ENCODE assay signal across 18 cellular contexts in the genomic region with DNA sequence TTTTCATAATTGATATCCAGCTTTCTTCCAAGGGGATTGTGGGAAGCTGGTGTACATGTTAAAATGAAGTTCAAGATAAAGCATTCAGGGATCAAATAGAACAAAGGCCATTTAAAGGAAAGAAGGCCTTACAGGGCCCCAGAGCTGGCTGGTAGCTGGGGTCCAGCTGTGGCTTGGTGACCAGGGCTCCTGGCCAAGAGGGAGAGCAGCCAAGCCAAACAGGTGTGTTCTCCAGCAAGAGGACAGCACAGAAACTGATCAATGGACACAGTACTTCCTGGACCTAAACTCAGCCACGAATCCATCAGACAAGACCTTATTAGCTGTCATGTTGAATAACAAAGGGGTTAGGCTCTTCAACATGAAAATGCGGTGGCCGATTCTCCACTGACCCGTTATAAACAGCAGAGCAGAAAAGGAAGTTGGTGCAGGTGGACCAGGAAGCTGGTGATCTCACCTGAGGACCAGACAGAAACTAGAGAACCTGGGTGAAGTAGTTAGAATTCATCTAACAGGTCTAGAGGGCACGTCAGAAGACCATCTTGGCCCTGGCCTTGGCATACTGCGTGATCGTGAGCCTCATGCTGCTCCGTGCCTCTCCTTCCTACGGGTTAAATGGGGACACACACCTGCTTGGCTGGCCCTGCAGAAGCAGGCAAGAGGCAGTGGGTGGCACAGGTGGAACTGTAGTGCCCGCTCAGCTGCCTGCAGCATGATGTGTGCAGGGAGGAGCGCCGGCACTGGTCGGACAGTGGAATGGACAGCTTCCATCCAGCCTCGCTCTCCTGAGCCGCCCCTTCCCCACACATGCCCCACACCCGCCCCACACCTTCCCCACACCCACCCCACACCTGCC. TPM values are rescaled to one million over a fixed set of nuclear protein-coding genes. Genes with fewer than 3 reads are reported as not detected.
DNase-seq lines count a peak whose midpoint lies in the region; ATAC-seq and TF ChIP-seq lines count a peak whose summit lies in the region.
"Had no signal": no experiment of that assay in that cellular context is flagged by ENCODE, and none has a peak within 500 bp of the region (broad histone marks: within the 10 kb centered on the region; RNA-seq: fewer than 3 reads in every experiment).

No MANE protein-coding gene starts in this region.

- no peaks in the 10 kb centered on the region for H3K36me3 ChIP-seq in right lobe of liver
- no peaks in the 10 kb centered on the region for H3K36me3 ChIP-seq in upper lobe of right lung

- H3K9me3 ChIP-seq in right lobe of liver (no peaks in the 10 kb centered on the region), upper lobe of right lung (no peaks in the 10 kb centered on the region)

- 38% methylated on average over 5 of the region's 16 CpGs for WGBS in right lobe of liver (ENCODE audit: insufficient coverage, low coverage, low lambda C conversion rate, missing lambda C conversion rate)

- TF ChIP-seq CTCF in VCaP (conservative IDR thresholded peaks at IDR 0.05) (no peak), right lobe of liver (IDR thresholded peaks at IDR 0.05) (no peak), upper lobe of right lung (IDR thresholded peaks at IDR 0.05) (no peak)

- intact Hi-C loops in right lobe of liver (cut with DNase I) (loop anchor here (10.0 kb wide), 1 partner anchor 514 kb away; no protein-coding TSS in a partner anchor), upper lobe of right lung (cut with DNase I) (no loop called here)

- no peak overlapping the region for H3K4me3 ChIP-seq in right lobe of liver
- no peak overlapping the region for H3K4me3 ChIP-seq in upper lobe of right lung

- peak; percentile 30 for DNase-seq in activated effector memory CD4-positive, alpha-beta T cell treated with anti-CD3 and anti-CD28 coated beads, Interleukin-2, amount 50 U/mL, for 16 hours
- no peak for DNase-seq in activated effector memory CD4-positive, alpha-beta T cell treated with Interleukin-2 at 50 U/mL for 16 hours
- DNase-seq in right lobe of liver (peak; percentile 66 to 74 (median 74)), upper lobe of right lung (peak; percentile 27), NCI-H2107 treated with DMSO at 0.1 percent for 48 hours (lab: John Stamatoyannopoulos, UW; ENCODE audit: unreplicated experiment) (no peak), AG08396 (ENCODE audit: low spot score) (no peak)
- DNase-seq: 8988T; Calu3; CD4-positive, alpha-beta memory T cell; DMS79; NCI-H1417; NCI-H187 treated with DMSO at 0.1 percent for 48 hours; NCI-H510A treated with DMSO at 0.1 percent for 48 hours; RPMI8226; SIG-M5 had no signal

- H3K27me3 ChIP-seq in right lobe of liver (no peaks in the 10 kb centered on the region), upper lobe of right lung (no peaks in the 10 kb centered on the region)

- TF ChIP-seq POLR2A in right lobe of liver (IDR thresholded peaks at IDR 0.05), result no peak

- H3K4me1 ChIP-seq in right lobe of liver, result peaks cover 0 to 7% (median 0%) of the 10 kb centered on the region in 4 donors
- H3K4me1 ChIP-seq in upper lobe of right lung, result no peaks in the 10 kb centered on the region

- H3K27ac ChIP-seq in VCaP, result peak overlapping the region; percentile 65
- H3K27ac ChIP-seq in right lobe of liver, result no peak overlapping the region
- H3K27ac ChIP-seq in upper lobe of right lung, result no peak overlapping the region
- H3K27ac ChIP-seq: HL-60 had no signal

- ATAC-seq in right lobe of liver, result peak; percentile 74 to 82 (median 76)
- ATAC-seq in upper lobe of right lung, result peak; percentile 14
- ATAC-seq in HG03108 (IDR thresholded peaks at IDR 0.05; ENCODE audit: unreplicated experiment), result no peak

RNA-seq across cellular contexts. Expression of gene PARP12, which starts 53.8 kb away (rescaled TPM):
- total RNA-seq in right lobe of liver, result 10 to 100 TPM; 15.7 to 33.1 (median 23.3) TPM
- 100 TPM for total RNA-seq in upper lobe of right lung

Comparison
In these comparisons a context has a peak if more than half of its experiments do, and no peak if none do; other contexts are left out.
1. DNase-seq: peak in activated effector memory CD4-positive, alpha-beta T cell treated with anti-CD3 and anti-CD28 coated beads, Interleukin-2, amount 50 U/mL, for 16 hours (single experiment), right lobe of liver (3 of 3) and upper lobe of right lung (single experiment); none in activated effector memory CD4-positive, alpha-beta T cell treated with Interleukin-2 at 50 U/mL for 16 hours (single experiment), NCI-H2107 treated with DMSO at 0.1 percent for 48 hours (single experiment) and AG08396 (single experiment).